ENCODE assay signal across 1 cellular context in the genomic region with DNA sequence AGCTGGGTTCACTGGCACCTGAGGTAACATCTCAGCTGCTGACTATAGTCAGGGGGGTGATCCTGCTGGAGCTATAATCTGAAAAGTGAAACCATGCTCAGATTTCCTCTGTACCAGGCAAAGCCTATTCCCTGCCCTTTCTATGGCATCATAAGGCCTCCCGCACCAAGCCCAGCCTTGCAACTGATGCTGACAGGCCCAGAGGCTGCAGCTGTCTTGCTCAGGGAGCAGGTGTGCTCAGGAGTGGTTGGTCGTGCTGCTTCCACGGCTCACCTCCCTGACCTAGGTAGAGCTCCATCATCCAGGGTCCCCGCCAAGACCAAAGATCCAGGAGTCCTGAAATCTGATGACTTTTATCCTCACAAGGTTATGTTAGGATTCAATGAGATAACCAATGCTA.
TF ChIP-seq lines count a peak whose summit lies in the region.

No MANE protein-coding gene starts in this region.

TF ChIP-seq in H1, 55 proteins besides CTCF, POLR2A, EP300 and RAD21 (continued from another document):
- no peak for TF ChIP-seq ATF3 (IDR thresholded peaks at IDR 0.05; ENCODE audit: insufficient read depth, low read depth, low read length)
- TF ChIP-seq RXRA (IDR thresholded peaks at IDR 0.05; ENCODE audit: insufficient read depth, low read depth, low read length): no peak
- TF ChIP-seq RFX5 (IDR thresholded peaks at IDR 0.05; ENCODE audit: borderline replicate concordance, low read depth, low read length): no peak
- no peak for TF ChIP-seq TCF12 (IDR thresholded peaks at IDR 0.05; ENCODE audit: low read depth, low read length)
- TF ChIP-seq SIX5 (IDR thresholded peaks at IDR 0.05; ENCODE audit: low read depth, low read length): no peak
- TF ChIP-seq BCL11A (IDR thresholded peaks at IDR 0.05; ENCODE audit: low read depth in 2 of 2, low read length in 2 of 2): no peak
- no peak for TF ChIP-seq MAFK (IDR thresholded peaks at IDR 0.05; ENCODE audit: low read depth, low read length)
- no peak for TF ChIP-seq CHD1 (IDR thresholded peaks at IDR 0.05; ENCODE audit: low read depth, low read length)
- TF ChIP-seq CHD7 (IDR thresholded peaks at IDR 0.05; ENCODE audit: insufficient replicate concordance, low read length): no peak
- no peak for TF ChIP-seq POU5F1 (IDR thresholded peaks at IDR 0.05; ENCODE audit: low read depth, low read length)
- no peak for TF ChIP-seq SP2 (IDR thresholded peaks at IDR 0.05; ENCODE audit: low read length)
- no peak for TF ChIP-seq RNF2 (IDR thresholded peaks at IDR 0.05; ENCODE audit: borderline replicate concordance, low read depth, low read length, missing control alignments, poor library complexity, severe bottlenecking)
- no peak for TF ChIP-seq BRCA1 (IDR thresholded peaks at IDR 0.05; ENCODE audit: low read depth, low read length)
- no peak for TF ChIP-seq SAP30 (IDR thresholded peaks at IDR 0.05; ENCODE audit: insufficient read depth, insufficient replicate concordance, low read length)
